Comparison of ENCODE assay signal across 2 cellular contexts in the genomic region with DNA sequence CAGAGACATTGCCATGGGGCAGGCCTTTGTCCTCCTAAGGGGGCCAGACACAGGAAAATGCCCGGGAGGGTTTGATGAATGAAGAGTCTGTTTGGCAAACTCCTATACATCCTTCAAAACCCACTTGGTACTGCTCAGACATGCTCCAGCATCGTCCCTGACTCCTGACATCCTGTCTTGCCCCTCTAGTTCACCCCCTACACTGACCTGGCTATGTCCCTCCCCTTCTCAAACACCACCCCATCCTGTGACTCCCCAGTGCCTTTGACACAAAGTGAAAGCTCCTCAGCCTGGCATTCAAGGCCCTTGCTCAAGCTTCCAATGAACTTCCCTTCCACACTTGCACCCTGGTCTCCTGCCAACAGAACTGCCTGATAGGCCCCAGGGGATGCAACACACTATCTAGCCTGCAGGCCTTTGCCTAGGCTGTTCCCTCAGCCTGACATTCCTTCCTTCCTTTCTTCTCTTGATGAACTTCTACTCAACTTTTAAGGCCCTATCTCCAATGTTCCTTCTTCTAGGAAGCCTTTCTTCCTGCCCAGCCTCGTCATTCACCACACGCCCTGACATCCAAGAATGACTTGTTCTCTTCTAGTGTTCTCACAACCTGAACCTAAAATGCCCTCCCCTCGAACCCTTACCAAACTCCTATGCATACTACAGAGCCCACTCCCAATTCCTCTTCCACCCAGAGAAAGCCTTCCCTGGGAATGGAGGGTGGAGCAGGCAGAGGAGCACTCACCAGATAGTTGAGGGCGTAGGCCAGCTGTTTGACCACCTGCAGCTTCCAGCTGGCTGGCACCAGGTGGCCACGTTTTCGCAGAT.
TF ChIP-seq lines count a peak whose summit lies in the region.

No MANE protein-coding gene starts in this region.

TF ChIP-seq in PFSK-1, 5 proteins besides CTCF, POLR2A, EP300 and RAD21:
- TF ChIP-seq SIN3A (IDR thresholded peaks at IDR 0.05; ENCODE audit: borderline replicate concordance, insufficient read depth, low read length): no peak
- peak; percentile 14 for TF ChIP-seq FOXP2 (optimal IDR thresholded peaks at IDR 0.05; ENCODE audit: borderline replicate concordance, extremely low read depth, extremely low read length, insufficient read depth)
- no peak for TF ChIP-seq TAF1 (IDR thresholded peaks at IDR 0.05; ENCODE audit: borderline replicate concordance, insufficient read depth, low read length)
TF ChIP-seq in PFSK-1: peak in this region for 1.

TF ChIP-seq in H1, 55 proteins besides CTCF, POLR2A, EP300 and RAD21:
- no peak for TF ChIP-seq GTF2F1 (IDR thresholded peaks at IDR 0.05; ENCODE audit: borderline replicate concordance, low read depth, low read length)
- TF ChIP-seq, protein P1, sequence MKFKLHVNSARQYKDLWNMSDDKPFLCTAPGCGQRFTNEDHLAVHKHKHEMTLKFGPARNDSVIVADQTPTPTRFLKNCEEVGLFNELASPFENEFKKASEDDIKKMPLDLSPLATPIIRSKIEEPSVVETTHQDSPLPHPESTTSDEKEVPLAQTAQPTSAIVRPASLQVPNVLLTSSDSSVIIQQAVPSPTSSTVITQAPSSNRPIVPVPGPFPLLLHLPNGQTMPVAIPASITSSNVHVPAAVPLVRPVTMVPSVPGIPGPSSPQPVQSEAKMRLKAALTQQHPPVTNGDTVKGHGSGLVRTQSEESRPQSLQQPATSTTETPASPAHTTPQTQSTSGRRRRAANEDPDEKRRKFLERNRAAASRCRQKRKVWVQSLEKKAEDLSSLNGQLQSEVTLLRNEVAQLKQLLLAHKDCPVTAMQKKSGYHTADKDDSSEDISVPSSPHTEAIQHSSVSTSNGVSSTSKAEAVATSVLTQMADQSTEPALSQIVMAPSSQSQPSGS (IDR thresholded peaks at IDR 0.05; ENCODE audit: low read length): no peak
- TF ChIP-seq ZNF274 (IDR thresholded peaks at IDR 0.05; ENCODE audit: borderline replicate concordance, extremely low read depth, low read length): no peak
- TF ChIP-seq HDAC2 (IDR thresholded peaks at IDR 0.05; ENCODE audit: borderline replicate concordance in 1 of 2, low read depth in 2 of 2, low read length in 2 of 2): no peak
- TF ChIP-seq, protein P2, sequence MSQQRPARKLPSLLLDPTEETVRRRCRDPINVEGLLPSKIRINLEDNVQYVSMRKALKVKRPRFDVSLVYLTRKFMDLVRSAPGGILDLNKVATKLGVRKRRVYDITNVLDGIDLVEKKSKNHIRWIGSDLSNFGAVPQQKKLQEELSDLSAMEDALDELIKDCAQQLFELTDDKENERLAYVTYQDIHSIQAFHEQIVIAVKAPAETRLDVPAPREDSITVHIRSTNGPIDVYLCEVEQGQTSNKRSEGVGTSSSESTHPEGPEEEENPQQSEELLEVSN (IDR thresholded peaks at IDR 0.05): no peak
- TF ChIP-seq TAF1 (IDR thresholded peaks at IDR 0.05; ENCODE audit: low read depth, low read length): no peak
- TF ChIP-seq, protein P3, sequence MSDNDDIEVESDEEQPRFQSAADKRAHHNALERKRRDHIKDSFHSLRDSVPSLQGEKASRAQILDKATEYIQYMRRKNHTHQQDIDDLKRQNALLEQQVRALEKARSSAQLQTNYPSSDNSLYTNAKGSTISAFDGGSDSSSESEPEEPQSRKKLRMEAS (IDR thresholded peaks at IDR 0.05): no peak
- no peak for TF ChIP-seq CBX5 (IDR thresholded peaks at IDR 0.05; ENCODE audit: low read depth, low read length)
- no peak for TF ChIP-seq CHD2 (IDR thresholded peaks at IDR 0.05; ENCODE audit: low read length)
- TF ChIP-seq SIRT6 (IDR thresholded peaks at IDR 0.05; ENCODE audit: low read length): no peak
- no peak for TF ChIP-seq SUZ12 (IDR thresholded peaks at IDR 0.05; ENCODE audit: low read length)
- TF ChIP-seq CHD1 (IDR thresholded peaks at IDR 0.05; ENCODE audit: low read depth, low read length): no peak
- no peak for TF ChIP-seq SAP30 (IDR thresholded peaks at IDR 0.05; ENCODE audit: insufficient read depth, insufficient replicate concordance, low read length)
- TF ChIP-seq RNF2 (IDR thresholded peaks at IDR 0.05; ENCODE audit: borderline replicate concordance, low read depth, low read length, missing control alignments, poor library complexity, severe bottlenecking): no peak
- TF ChIP-seq GABPA (IDR thresholded peaks at IDR 0.05; ENCODE audit: borderline replicate concordance, insufficient read depth, low read length): no peak
TF ChIP-seq in H1: peak in this region for 0.
